2 cellular contexts compared by ENCODE assay signal in the genomic region with DNA sequence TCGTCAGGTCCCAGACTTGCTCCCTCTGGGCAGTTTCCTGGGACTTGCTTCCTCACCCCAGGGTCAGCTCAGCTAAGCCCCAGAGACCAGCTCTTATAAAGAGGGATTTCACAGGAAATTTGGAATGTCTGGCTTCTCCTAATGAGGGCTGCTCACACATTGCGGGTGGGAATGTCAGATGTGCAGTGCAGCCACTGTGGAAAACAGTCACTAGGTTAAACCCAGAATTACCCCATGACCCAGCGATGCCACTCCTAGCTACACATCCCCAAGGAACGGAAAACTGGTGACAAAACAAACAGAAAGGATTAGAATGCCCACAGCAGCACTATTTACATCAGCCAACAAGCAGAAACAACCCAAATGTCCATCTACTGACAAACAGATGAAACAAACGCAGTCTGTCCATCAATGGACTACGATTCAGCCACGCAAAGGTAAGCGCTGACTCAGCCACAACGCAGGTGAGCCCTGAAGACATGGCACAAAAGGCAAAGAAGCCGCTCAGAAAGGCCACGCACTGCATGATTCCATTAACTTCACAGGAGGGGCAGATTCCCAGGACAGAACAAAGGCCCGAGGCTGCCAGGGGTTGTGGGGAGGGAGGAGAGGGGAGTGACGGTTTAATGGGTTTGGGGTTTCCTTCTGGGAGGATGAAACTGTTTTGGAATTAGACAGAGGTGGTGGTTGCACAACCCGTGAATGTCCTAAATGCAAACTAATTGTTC.
TF ChIP-seq lines count a peak whose summit lies in the region.

No MANE protein-coding gene starts in this region.

TF ChIP-seq in Ishikawa, 13 proteins besides CTCF, POLR2A, EP300 and RAD21:
- TF ChIP-seq CEBPB (IDR thresholded peaks at IDR 0.05) (peak; percentile 65), EGR1 (IDR thresholded peaks at IDR 0.05) (no peak), NFIC (IDR thresholded peaks at IDR 0.05) (peak; percentile 57), TCF12 (IDR thresholded peaks at IDR 0.05; ENCODE audit: low read depth) (peak; percentile 80)
- TF ChIP-seq, protein P1, sequence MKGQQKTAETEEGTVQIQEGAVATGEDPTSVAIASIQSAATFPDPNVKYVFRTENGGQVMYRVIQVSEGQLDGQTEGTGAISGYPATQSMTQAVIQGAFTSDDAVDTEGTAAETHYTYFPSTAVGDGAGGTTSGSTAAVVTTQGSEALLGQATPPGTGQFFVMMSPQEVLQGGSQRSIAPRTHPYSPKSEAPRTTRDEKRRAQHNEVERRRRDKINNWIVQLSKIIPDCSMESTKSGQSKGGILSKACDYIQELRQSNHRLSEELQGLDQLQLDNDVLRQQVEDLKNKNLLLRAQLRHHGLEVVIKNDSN (IDR thresholded peaks at IDR 0.05) = no peak
TF ChIP-seq in Ishikawa: peak in this region for 3.

TF ChIP-seq in H1, 55 proteins besides CTCF, POLR2A, EP300 and RAD21:
- TF ChIP-seq, protein P2, sequence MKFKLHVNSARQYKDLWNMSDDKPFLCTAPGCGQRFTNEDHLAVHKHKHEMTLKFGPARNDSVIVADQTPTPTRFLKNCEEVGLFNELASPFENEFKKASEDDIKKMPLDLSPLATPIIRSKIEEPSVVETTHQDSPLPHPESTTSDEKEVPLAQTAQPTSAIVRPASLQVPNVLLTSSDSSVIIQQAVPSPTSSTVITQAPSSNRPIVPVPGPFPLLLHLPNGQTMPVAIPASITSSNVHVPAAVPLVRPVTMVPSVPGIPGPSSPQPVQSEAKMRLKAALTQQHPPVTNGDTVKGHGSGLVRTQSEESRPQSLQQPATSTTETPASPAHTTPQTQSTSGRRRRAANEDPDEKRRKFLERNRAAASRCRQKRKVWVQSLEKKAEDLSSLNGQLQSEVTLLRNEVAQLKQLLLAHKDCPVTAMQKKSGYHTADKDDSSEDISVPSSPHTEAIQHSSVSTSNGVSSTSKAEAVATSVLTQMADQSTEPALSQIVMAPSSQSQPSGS (IDR thresholded peaks at IDR 0.05; ENCODE audit: low read length) = no peak
- TF ChIP-seq BCL11A (IDR thresholded peaks at IDR 0.05; ENCODE audit: low read depth in 2 of 2, low read length in 2 of 2) (no peak), TEAD4 (IDR thresholded peaks at IDR 0.05; ENCODE audit: low read depth, low read length) (peak; percentile 51; the same call in 1 of the 2 replicates), BRCA1 (IDR thresholded peaks at IDR 0.05; ENCODE audit: low read depth, low read length) (no peak), GABPA (IDR thresholded peaks at IDR 0.05; ENCODE audit: borderline replicate concordance, insufficient read depth, low read length) (0 out of 2 replicates have a peak, but pooled peaks have one; percentile 13), SP4 (IDR thresholded peaks at IDR 0.05; ENCODE audit: low read length) (no peak), HDAC6 (IDR thresholded peaks at IDR 0.05; ENCODE audit: low read depth, low read length) (no peak), SP2 (IDR thresholded peaks at IDR 0.05; ENCODE audit: low read length) (no peak), BACH1 (IDR thresholded peaks at IDR 0.05; ENCODE audit: low read length) (peak; percentile 71; the same call in 1 of the 2 replicates), CHD2 (IDR thresholded peaks at IDR 0.05; ENCODE audit: low read length) (no peak), MAFK (IDR thresholded peaks at IDR 0.05; ENCODE audit: low read depth, low read length) (peak; percentile 89; the same call in 1 of the 2 replicates), NRF1 (IDR thresholded peaks at IDR 0.05; ENCODE audit: low read depth, low read length) (no peak), RXRA (IDR thresholded peaks at IDR 0.05; ENCODE audit: insufficient read depth, low read depth, low read length) (no peak), KDM1A (IDR thresholded peaks at IDR 0.05; ENCODE audit: borderline replicate concordance, low read length) (no peak), CBX8 (IDR thresholded peaks at IDR 0.05; ENCODE audit: borderline replicate concordance, low read depth, low read length) (no peak), EGR1 (IDR thresholded peaks at IDR 0.05; ENCODE audit: borderline replicate concordance, low read depth, low read length) (no peak), SUZ12 (IDR thresholded peaks at IDR 0.05; ENCODE audit: low read length) (no peak), NANOG (IDR thresholded peaks at IDR 0.05; ENCODE audit: insufficient read depth, low read depth, low read length, poor library complexity, severe bottlenecking) (peak; percentile 76)
- TF ChIP-seq, protein P3, sequence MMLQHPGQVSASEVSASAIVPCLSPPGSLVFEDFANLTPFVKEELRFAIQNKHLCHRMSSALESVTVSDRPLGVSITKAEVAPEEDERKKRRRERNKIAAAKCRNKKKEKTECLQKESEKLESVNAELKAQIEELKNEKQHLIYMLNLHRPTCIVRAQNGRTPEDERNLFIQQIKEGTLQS (IDR thresholded peaks at IDR 0.05; ENCODE audit: insufficient read depth, low read depth, low read length) = no peak
- TF ChIP-seq, protein P4, sequence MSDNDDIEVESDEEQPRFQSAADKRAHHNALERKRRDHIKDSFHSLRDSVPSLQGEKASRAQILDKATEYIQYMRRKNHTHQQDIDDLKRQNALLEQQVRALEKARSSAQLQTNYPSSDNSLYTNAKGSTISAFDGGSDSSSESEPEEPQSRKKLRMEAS (IDR thresholded peaks at IDR 0.05) = no peak
